23 cellular contexts compared by ENCODE assay signal in the genomic region with DNA sequence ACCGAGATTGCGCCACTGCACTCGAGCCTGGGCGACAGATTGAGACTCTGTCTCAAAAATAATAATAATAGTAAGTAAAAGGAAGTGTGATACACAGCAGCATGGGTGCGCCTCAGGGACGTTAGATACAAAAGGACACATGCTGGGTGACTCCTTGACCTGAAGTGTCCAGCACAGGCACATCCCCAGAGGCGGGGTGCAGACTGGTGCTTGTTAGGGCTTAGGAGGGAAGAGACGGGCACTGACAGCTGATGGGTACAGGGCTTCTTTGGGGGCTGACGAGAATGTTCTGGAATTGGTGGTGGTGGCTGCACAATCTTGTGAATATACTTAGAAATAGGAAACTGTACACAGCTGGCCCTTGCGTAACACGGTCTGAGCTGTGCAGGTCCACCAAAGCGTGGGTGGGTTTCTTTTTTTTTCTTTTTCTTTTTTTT.
DNase-seq lines count a peak whose midpoint lies in the region; ATAC-seq and TF ChIP-seq lines count a peak whose summit lies in the region.
"Had no signal": no experiment of that assay in that cellular context is flagged by ENCODE, and none has a peak within 500 bp of the region (broad histone marks: within the 10 kb centered on the region; RNA-seq: fewer than 3 reads in every experiment).

No MANE protein-coding gene starts in this region.

- H2AFZ ChIP-seq in GM23248, result no peak overlapping the region

- no peak overlapping the region for H3K4me2 ChIP-seq in GM23248 (ENCODE audit: unreplicated experiment)

- no peaks in the 10 kb centered on the region for H4K20me1 ChIP-seq in GM23248 (ENCODE audit: insufficient read depth)

- DNase-seq in GM23248 (peak; percentile 29), MV-4-11 (lab: John Stamatoyannopoulos, UW) (peak; percentile 71), fibroblast of pulmonary artery (ENCODE audit: low read depth) (peak; percentile 24), sigmoid colon (peak; percentile 48), NCI-H2171 treated with DMSO at 0.1 percent for 48 hours (lab: John Stamatoyannopoulos, UW) (no peak), H4 (ENCODE audit: low spot score) (no peak), SHP77 treated with DMSO at 0.1 percent for 48 hours (lab: John Stamatoyannopoulos, UW) (no peak)
- DNase-seq: activated CD4-positive, alpha-beta T cell treated with anti-CD3 and anti-CD28 coated beads, Interleukin-2, amount 50 U/mL, for 1 hour; activated CD8-positive, alpha-beta memory T cell treated with anti-CD3 and anti-CD28 coated beads, Interleukin-2, amount 50 U/mL, for 48 hours; activated naive CD8-positive, alpha-beta T cell treated with anti-CD3 and anti-CD28 coated beads, Interleukin-2, amount 50 U/mL, for 24 hours; CD4-positive, alpha-beta T cell; cerebellar nuclear complex; HFFc6; NCI-H1092 treated with DMSO at 0.1 percent for 48 hours; NCI-H2029 treated with DMSO at 0.1 percent for 48 hours; NCI-H446; NCI-H82; occipital lobe; stimulated activated naive CD8-positive, alpha-beta T cell treated with anti-CD3 and anti-CD28 coated beads, Interleukin-15, amount 100 ng/mL, for 72 hours; T-helper 9 cell; thyroid gland had no signal

- TF ChIP-seq CTCF in fibroblast of pulmonary artery (IDR thresholded peaks at IDR 0.05; ENCODE audit: low read length, missing control alignments) (no peak), sigmoid colon (IDR thresholded peaks at IDR 0.05) (no peak)

- no peak overlapping the region for H3K4me3 ChIP-seq in GM23248
- no peak overlapping the region for H3K4me3 ChIP-seq in fibroblast of pulmonary artery (replicated peaks; ENCODE audit: low read depth, low read length)
- H3K4me3 ChIP-seq in sigmoid colon, result no peak overlapping the region
- H3K4me3 ChIP-seq: thyroid gland had no signal

- no peak overlapping the region for H3K27ac ChIP-seq in GM23248
- no peak overlapping the region for H3K27ac ChIP-seq in sigmoid colon
- H3K27ac ChIP-seq: epithelial cell of prostate, thyroid gland had no signal

- 82 to 84% methylated on average over 12 of the region's 12 CpGs for WGBS in GM23248 (ENCODE audit: low coverage in 1 of 2, low lambda C conversion rate in 2 of 2, missing lambda C conversion rate in 2 of 2), 2 experiments
- whole genome bisulfite sequencing in sigmoid colon, 2 donors, result 50 to 78% methylated on average over 12 of the region's 12 CpGs

- H3K27me3 ChIP-seq in GM23248 (replicated peaks; ENCODE audit: insufficient read depth) (no peaks in the 10 kb centered on the region), sigmoid colon (peaks cover 0 to 20% (median 14%) of the 10 kb centered on the region in 3 donors)

- no peaks in the 10 kb centered on the region for H3K36me3 ChIP-seq in GM23248 (ENCODE audit: low read depth)
- peaks cover 0 to 9% (median 4%) of the 10 kb centered on the region in 4 donors for H3K36me3 ChIP-seq in sigmoid colon
- H3K36me3 ChIP-seq: thyroid gland had no signal

- no peak for ATAC-seq in GM18907 (IDR thresholded peaks at IDR 0.05; ENCODE audit: unreplicated experiment)
- ATAC-seq: activated naive CD8-positive, alpha-beta T cell treated with anti-CD3 and anti-CD28 coated beads, Interleukin-2, amount 50 U/mL, for 24 hours; stimulated activated naive CD8-positive, alpha-beta T cell treated with anti-CD3 and anti-CD28 coated beads, Interleukin-15, amount 100 ng/mL, for 72 hours had no signal

- TF ChIP-seq EP300 in sigmoid colon (IDR thresholded peaks at IDR 0.05), result no peak

- H3K79me2 ChIP-seq in GM23248 (ENCODE audit: insufficient read depth), result no peaks in the 10 kb centered on the region

- H3F3A ChIP-seq in GM23248 (ENCODE audit: insufficient read depth), result peaks cover 14% of the 10 kb centered on the region

- TF ChIP-seq POLR2A in sigmoid colon (IDR thresholded peaks at IDR 0.05), result no peak

- no peak overlapping the region for H3K9ac ChIP-seq in GM23248

- H3K4me1 ChIP-seq in GM23248 (ENCODE audit: insufficient read depth) (peaks cover 33% of the 10 kb centered on the region), sigmoid colon (peaks cover 0 to 47% (median 39%) of the 10 kb centered on the region in 4 donors)

- H3K9me3 ChIP-seq in GM23248 (ENCODE audit: low read depth) (no peaks in the 10 kb centered on the region), sigmoid colon (no peaks in the 10 kb centered on the region)
- H3K9me3 ChIP-seq: thyroid gland had no signal

- intact Hi-C loops in sigmoid colon (cut with DNase I), result loop anchor here (5.0 kb wide), 3 partner anchors 138 to 383 kb away; a partner anchor contains a TSS

- in situ Hi-C loops in GM23248 (cut with MboI), result no loop called here

- no peaks in the 10 kb centered on the region for H3K9me2 ChIP-seq in GM23248 (ENCODE audit: insufficient read depth)

Comparison
In these comparisons a context has a peak if more than half of its experiments do, and no peak if none do; other contexts are left out.
1. DNase-seq: peak in GM23248 (single experiment), MV-4-11 (single experiment), fibroblast of pulmonary artery (single experiment) and sigmoid colon (single experiment); none in NCI-H2171 treated with DMSO at 0.1 percent for 48 hours (single experiment), H4 (single experiment) and SHP77 treated with DMSO at 0.1 percent for 48 hours (single experiment).